ENCODE assay signal across 8 cellular contexts in genomic region chr11:36289226-36289852, GRCh38. TPM values are rescaled to one million over a fixed set of nuclear protein-coding genes. Genes with fewer than 3 reads are reported as not detected.
DNase-seq lines count a peak whose midpoint lies in the region; ATAC-seq and TF ChIP-seq lines count a peak whose summit lies in the region.

TSS of gene COMMD9 (minus strand) at chr11:36289424. CDS start at chr11:36289412, 12 bp downstream.

- no peaks in the 10 kb centered on the region for H3K9me3 Mint-ChIP-seq in IgD-negative memory B cell

- peaks cover 19 to 35% (median 32%) of the 10 kb centered on the region in 3 donors for H3K4me1 Mint-ChIP-seq in IgD-negative memory B cell

- intact Hi-C loops in mucosa of descending colon (cut with DNase I, micrococcal nuclease), result no loop called here

- peaks cover 1% of the 10 kb centered on the region for H3K36me3 Mint-ChIP-seq in IgD-negative memory B cell

- H3K36me3 ChIP-seq in mucosa of descending colon (ENCODE audit: low read depth), result no peaks in the 10 kb centered on the region

- H3K27ac ChIP-seq in epithelial cell of prostate, result peak within 1 kb of the TSS; percentile 13

- peak; percentile 99 for ATAC-seq in GM21529 (IDR thresholded peaks at IDR 0.05; ENCODE audit: unreplicated experiment)
- peak; percentile 98 for ATAC-seq in mucosa of descending colon

- H3K27me3 Mint-ChIP-seq in IgD-negative memory B cell, result no peaks in the 10 kb centered on the region

- H3K4me1 ChIP-seq in mucosa of descending colon (ENCODE audit: low read depth), result peaks cover 7% of the 10 kb centered on the region

- no peak for TF ChIP-seq CTCF in mucosa of descending colon (IDR thresholded peaks at IDR 0.05)

- peak within 1 kb of the TSS; percentile 87 to 98 (median 96) for H3K4me3 Mint-ChIP-seq in IgD-negative memory B cell

- DNase-seq in DMS 273 treated with DMSO at 0.1 percent for 48 hours (lab: John Stamatoyannopoulos, UW) (peak; percentile 63), OCI-M2 (lab: John Stamatoyannopoulos, UW; ENCODE audit: unreplicated experiment) (peak; percentile 42), activated T-cell treated with anti-CD3 and anti-CD28 coated beads for 48 hours (ENCODE audit: low read depth) (peak; percentile 92), epithelial cell of prostate (ENCODE audit: low read depth, low spot score) (peak; percentile 81), mucosa of descending colon (peak; percentile 95 to 97 (median 97))
- peak; percentile 92 for DNase-seq in stimulated activated CD8-positive, alpha-beta memory T cell treated with anti-CD3 and anti-CD28 coated beads, Interleukin-4, amount 100 ng/mL, for 24 hours (ENCODE audit: low read depth)

- H3K27ac Mint-ChIP-seq in IgD-negative memory B cell, result peak within 1 kb of the TSS; percentile 27 to 97 (median 92)

- H3K9me3 ChIP-seq in mucosa of descending colon, result no peaks in the 10 kb centered on the region

- H3K4me3 ChIP-seq in mucosa of descending colon, result peak within 1 kb of the TSS; percentile 27

RNA-seq across cellular contexts. Expression of gene COMMD9, which starts in this region (rescaled TPM):
- polyA plus RNA-seq in IgD-negative memory B cell, result 114 TPM
- total RNA-seq in mucosa of descending colon, result 10 to 100 TPM; 35.4 to 64.0 (median 40.8) TPM

Comparison
In these comparisons a context has a peak if more than half of its experiments do, and no peak if none do; other contexts are left out.
1. Peak in every context shown above with its lines: DNase-seq, ATAC-seq, H3K4me3 ChIP-seq and H3K27ac ChIP-seq.
2. DNase-seq: peak in every context shown above with its lines; median percentile 97 in mucosa of descending colon; 92 in activated T-cell treated with anti-CD3 and anti-CD28 coated beads for 48 hours; 92 in stimulated activated CD8-positive, alpha-beta memory T cell treated with anti-CD3 and anti-CD28 coated beads, Interleukin-4, amount 100 ng/mL, for 24 hours; 81 in epithelial cell of prostate; 63 in DMS 273 treated with DMSO at 0.1 percent for 48 hours; 42 in OCI-M2.